Comparison of ENCODE assay signal across 1 cellular context in genomic region chr15:74928771-74929198, GRCh38.
TF ChIP-seq lines count a peak whose summit lies in the region.

No MANE protein-coding gene starts in this region.

TF ChIP-seq in HepG2, 621 proteins besides CTCF, POLR2A, EP300 and RAD21 (continued from another document and continues in another):
- TF ChIP-seq RNF219 (CRISPR knock-in tag; IDR thresholded peaks at IDR 0.05), result no peak
- no peak for TF ChIP-seq PHF5A (CRISPR knock-in tag; IDR thresholded peaks at IDR 0.05; ENCODE audit: low read depth, unreplicated experiment)
- no peak for TF ChIP-seq ZNF33B (CRISPR knock-in tag; IDR thresholded peaks at IDR 0.05)
- no peak for TF ChIP-seq ZNF598 (CRISPR knock-in tag; IDR thresholded peaks at IDR 0.05; ENCODE audit: borderline replicate concordance)
- TF ChIP-seq SOX6 (IDR thresholded peaks at IDR 0.05), result no peak
- TF ChIP-seq SOX6 (CRISPR knock-in tag; IDR thresholded peaks at IDR 0.05), result peak; percentile 89
- no peak for TF ChIP-seq SP5 (CRISPR knock-in tag; IDR thresholded peaks at IDR 0.05; ENCODE audit: borderline replicate concordance, low read depth)
- peak; percentile 67 for TF ChIP-seq PAXIP1 (CRISPR knock-in tag; conservative IDR thresholded peaks at IDR 0.05)
- TF ChIP-seq NONO (IDR thresholded peaks at IDR 0.05), result no peak
- TF ChIP-seq NONO (CRISPR knock-in tag; conservative IDR thresholded peaks at IDR 0.05), result no peak
- no peak for TF ChIP-seq ZNF296 (CRISPR knock-in tag; conservative IDR thresholded peaks at IDR 0.05)
- no peak for TF ChIP-seq CREB1 (IDR thresholded peaks at IDR 0.05)
- TF ChIP-seq CREB1 (CRISPR knock-in tag; IDR thresholded peaks at IDR 0.05), result no peak
- TF ChIP-seq MNT (IDR thresholded peaks at IDR 0.05), result no peak
- TF ChIP-seq PBX3 (CRISPR knock-in tag; IDR thresholded peaks at IDR 0.05; ENCODE audit: borderline replicate concordance), result no peak
- TF ChIP-seq ZNF775 (CRISPR knock-in tag; IDR thresholded peaks at IDR 0.05; ENCODE audit: borderline replicate concordance), result no peak
- peak; percentile 33; the same call in 1 of the 2 replicates for TF ChIP-seq FOXO1 (CRISPR knock-in tag; IDR thresholded peaks at IDR 0.05)
- no peak for TF ChIP-seq ELK4 (CRISPR knock-in tag; IDR thresholded peaks at IDR 0.05; ENCODE audit: borderline replicate concordance)
- TF ChIP-seq PTBP1 (IDR thresholded peaks at IDR 0.05; ENCODE audit: low read depth, low read length, poor library complexity, severe bottlenecking), result no peak
- no peak for TF ChIP-seq ZNF709 (CRISPR knock-in tag; IDR thresholded peaks at IDR 0.05)
- no peak for TF ChIP-seq ZBTB10 (CRISPR knock-in tag; IDR thresholded peaks at IDR 0.05; ENCODE audit: borderline replicate concordance)
- TF ChIP-seq NR2C2 (CRISPR knock-in tag; IDR thresholded peaks at IDR 0.05; ENCODE audit: borderline replicate concordance), result peak; percentile 57
- no peak for TF ChIP-seq ZNF576 (CRISPR knock-in tag; IDR thresholded peaks at IDR 0.05)
- TF ChIP-seq BCL6 (CRISPR knock-in tag; IDR thresholded peaks at IDR 0.05), result peak; percentile 68
- no peak for TF ChIP-seq NBN (conservative IDR thresholded peaks at IDR 0.05)
- no peak for TF ChIP-seq THYN1 (CRISPR knock-in tag; IDR thresholded peaks at IDR 0.05; ENCODE audit: borderline replicate concordance, low read depth)
- no peak for TF ChIP-seq MTF1 (CRISPR knock-in tag; IDR thresholded peaks at IDR 0.05)
- TF ChIP-seq MED13 (CRISPR knock-in tag; IDR thresholded peaks at IDR 0.05), result no peak
- TF ChIP-seq CC2D1A (CRISPR knock-in tag; IDR thresholded peaks at IDR 0.05), result no peak
- TF ChIP-seq PRDM4 (CRISPR knock-in tag; IDR thresholded peaks at IDR 0.05; ENCODE audit: borderline replicate concordance), result no peak
- TF ChIP-seq U2AF2 (IDR thresholded peaks at IDR 0.05; ENCODE audit: low read depth, low read length), result no peak
- no peak for TF ChIP-seq ZNF850 (CRISPR knock-in tag; conservative IDR thresholded peaks at IDR 0.05)
- no peak for TF ChIP-seq KDM1A (CRISPR knock-in tag; IDR thresholded peaks at IDR 0.05)
- no peak for TF ChIP-seq ZBTB3 (CRISPR knock-in tag; IDR thresholded peaks at IDR 0.05; ENCODE audit: borderline replicate concordance, low read depth)
- TF ChIP-seq TCF7 (IDR thresholded peaks at IDR 0.05; ENCODE audit: low read depth), result peak; percentile 37; the same call in 1 of the 2 replicates
- no peak for TF ChIP-seq ARNT (IDR thresholded peaks at IDR 0.05)
- no peak for TF ChIP-seq REL (CRISPR knock-in tag; conservative IDR thresholded peaks at IDR 0.05)
- no peak for TF ChIP-seq KAT2B (IDR thresholded peaks at IDR 0.05; ENCODE audit: borderline replicate concordance, low read depth, low read length)
- TF ChIP-seq TGIF2 (CRISPR knock-in tag; IDR thresholded peaks at IDR 0.05), result no peak
- TF ChIP-seq ZBTB39 (CRISPR knock-in tag; IDR thresholded peaks at IDR 0.05), result no peak
- TF ChIP-seq ZNF746 (CRISPR knock-in tag; IDR thresholded peaks at IDR 0.05), result no peak
- TF ChIP-seq ZSCAN29 (CRISPR knock-in tag; conservative IDR thresholded peaks at IDR 0.05), result no peak
- TF ChIP-seq BHLHE40 (IDR thresholded peaks at IDR 0.05; ENCODE audit: low read length), result no peak
- no peak for TF ChIP-seq SMAD9 (CRISPR knock-in tag; IDR thresholded peaks at IDR 0.05)
- no peak for TF ChIP-seq TRIM22 (IDR thresholded peaks at IDR 0.05)
- no peak for TF ChIP-seq ZNF883 (CRISPR knock-in tag; IDR thresholded peaks at IDR 0.05; ENCODE audit: not compliant biosample characterization)
- TF ChIP-seq ZNF558 (CRISPR knock-in tag; IDR thresholded peaks at IDR 0.05; ENCODE audit: borderline replicate concordance), result no peak
- TF ChIP-seq ZNF20 (CRISPR knock-in tag; IDR thresholded peaks at IDR 0.05), result no peak
